ENCODE assay signal across 8 cellular contexts in the genomic region with DNA sequence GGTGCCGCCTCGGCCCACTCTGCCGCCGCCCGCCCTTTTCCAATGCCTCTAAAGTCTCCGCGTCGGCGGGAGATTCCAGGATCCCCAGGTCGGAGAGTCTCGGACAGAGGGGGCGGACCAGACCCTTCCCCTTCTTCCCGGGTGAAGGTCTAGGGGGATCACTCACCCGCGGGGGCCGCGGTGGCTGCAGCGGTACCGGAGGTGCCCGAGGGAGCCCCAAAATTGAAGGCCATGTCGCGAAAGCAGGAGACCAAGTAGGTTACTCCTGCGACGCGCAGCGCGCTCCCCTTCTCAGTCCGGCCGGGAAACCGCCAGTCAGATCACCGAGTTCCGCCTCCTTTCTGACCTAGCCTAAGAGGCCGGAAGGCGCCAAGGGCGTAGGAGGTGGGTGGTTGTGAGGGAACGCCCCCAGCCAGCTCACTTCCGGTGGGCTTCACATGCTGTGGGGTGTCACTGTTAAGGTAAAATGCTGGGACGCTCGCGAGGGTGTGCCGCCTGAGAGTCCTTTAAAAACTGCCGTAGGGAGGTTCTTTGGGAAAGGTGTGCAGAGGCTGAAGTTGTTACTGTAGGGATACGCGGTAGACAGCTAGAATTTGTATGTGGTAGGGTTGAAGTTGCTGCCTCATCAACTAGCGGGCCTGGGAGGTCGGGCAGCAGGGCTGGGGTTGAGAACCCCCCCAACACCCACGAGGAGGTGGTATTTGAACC. TPM values are rescaled to one million over a fixed set of nuclear protein-coding genes. Genes with fewer than 3 reads are reported as not detected.
DNase-seq lines count a peak whose midpoint lies in the region; ATAC-seq and TF ChIP-seq lines count a peak whose summit lies in the region.

A gene with protein sequence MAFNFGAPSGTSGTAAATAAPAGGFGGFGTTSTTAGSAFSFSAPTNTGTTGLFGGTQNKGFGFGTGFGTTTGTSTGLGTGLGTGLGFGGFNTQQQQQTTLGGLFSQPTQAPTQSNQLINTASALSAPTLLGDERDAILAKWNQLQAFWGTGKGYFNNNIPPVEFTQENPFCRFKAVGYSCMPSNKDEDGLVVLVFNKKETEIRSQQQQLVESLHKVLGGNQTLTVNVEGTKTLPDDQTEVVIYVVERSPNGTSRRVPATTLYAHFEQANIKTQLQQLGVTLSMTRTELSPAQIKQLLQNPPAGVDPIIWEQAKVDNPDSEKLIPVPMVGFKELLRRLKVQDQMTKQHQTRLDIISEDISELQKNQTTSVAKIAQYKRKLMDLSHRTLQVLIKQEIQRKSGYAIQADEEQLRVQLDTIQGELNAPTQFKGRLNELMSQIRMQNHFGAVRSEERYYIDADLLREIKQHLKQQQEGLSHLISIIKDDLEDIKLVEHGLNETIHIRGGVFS (minus strand): TSS at position 256 of the 708 bp plus-strand sequence. CDS start 23 bp downstream, at position 233.

- H3K4me3 ChIP-seq in prostate gland, result peak within 1 kb of the TSS; percentile 87 to 91
- H3K4me3 ChIP-seq in urinary bladder (ENCODE audit: low read depth, low read length), result peak within 1 kb of the TSS; percentile 77

- under 1% methylated on average over 36 of the region's 47 CpGs for WGBS in prostate gland
- under 1% methylated on average over 47 of the region's 47 CpGs for WGBS in urinary bladder

- ATAC-seq in GM18498 (IDR thresholded peaks at IDR 0.05; ENCODE audit: unreplicated experiment) (peak; percentile 99), HG02938 (IDR thresholded peaks at IDR 0.05; ENCODE audit: unreplicated experiment) (peak; percentile 97), left ventricle myocardium superior (peak; percentile 99)

- H3K27ac ChIP-seq in angular gyrus (ENCODE audit: low read depth, low read length), result peak within 1 kb of the TSS; percentile 67
- peak within 1 kb of the TSS; percentile 88 to 90 for H3K27ac ChIP-seq in prostate gland
- H3K27ac ChIP-seq in urinary bladder (ENCODE audit: low read depth), result peak within 1 kb of the TSS; percentile 86

- no peaks in the 10 kb centered on the region for H3K27me3 ChIP-seq in prostate gland (replicated peaks; ENCODE audit: insufficient read depth)

- TF ChIP-seq CTCF in prostate gland (IDR thresholded peaks at IDR 0.05), result peak in 1 of 4 experiments; percentile 3

- peak; percentile 81 for TF ChIP-seq POLR2A in prostate gland (IDR thresholded peaks at IDR 0.05)

- H3K9me3 ChIP-seq in prostate gland, result no peaks in the 10 kb centered on the region

- H3K4me1 ChIP-seq in prostate gland (replicated peaks), result peaks cover 12% of the 10 kb centered on the region
- no peaks in the 10 kb centered on the region for H3K4me1 ChIP-seq in urinary bladder (ENCODE audit: insufficient read depth)

- intact Hi-C loops in left ventricle myocardium superior (cut with micrococcal nuclease), result no loop called here
- intact Hi-C loops in prostate gland (cut with DNase I), result loop anchor here (5.0 to 10.0 kb wide), 2 partner anchors 67 to 156 kb away; a partner anchor contains a TSS

- H3K36me3 ChIP-seq in prostate gland, result no peaks in the 10 kb centered on the region
- H3K36me3 ChIP-seq in urinary bladder (ENCODE audit: insufficient read depth), result no peaks in the 10 kb centered on the region

- DNase-seq in NCI-H187 (lab: John Stamatoyannopoulos, UW) (peak; percentile 86 to 90), T-helper 2 cell (peak; percentile 75 to 97 (median 88)), left ventricle myocardium superior (peak; percentile 95), prostate gland (ENCODE audit: low spot score) (peak; percentile 92)

RNA-seq across cellular contexts. Expression of the gene that starts here (rescaled TPM):
- total RNA-seq in left ventricle myocardium superior (17.3 TPM), prostate gland (10 to 100 TPM; 31.7 to 43.5 TPM), urinary bladder (94.5 TPM)
- 25.1 TPM for polyA plus RNA-seq in urinary bladder

Comparison
In these comparisons a context has a peak if more than half of its experiments do, and no peak if none do; other contexts are left out.
1. Peak in every context shown above with its lines: DNase-seq, ATAC-seq, H3K4me3 ChIP-seq and H3K27ac ChIP-seq.